In the genomic region with DNA sequence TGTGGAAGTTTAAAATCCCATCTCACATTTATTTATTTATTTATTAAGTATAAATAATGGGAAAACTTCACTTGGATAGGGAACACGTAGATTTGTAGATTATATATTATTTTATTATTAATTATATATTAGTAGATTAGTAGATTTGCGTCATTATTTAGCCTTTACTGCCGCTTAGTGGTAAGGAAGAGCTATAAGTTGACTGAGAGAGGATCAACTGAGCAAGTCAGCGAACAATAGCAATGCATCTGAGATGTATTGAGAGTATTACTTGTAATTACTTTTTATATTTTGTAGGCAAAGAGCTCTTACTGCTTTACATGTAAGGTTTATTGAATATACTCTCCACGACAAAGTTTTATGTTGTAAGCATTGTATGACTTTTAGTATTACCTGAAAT, we compare ENCODE assay signal across 8 cellular contexts.
DNase-seq lines count a peak whose midpoint lies in the region; ATAC-seq and TF ChIP-seq lines count a peak whose summit lies in the region.

No MANE protein-coding gene starts in this region.

- H3K4me3 ChIP-seq in BJ (ENCODE audit: low read depth, low read length) (no peak overlapping the region), HFF-Myc (replicated peaks; ENCODE audit: low read depth, low read length) (no peak overlapping the region)

- no peaks in the 10 kb centered on the region for H3K36me3 Mint-ChIP-seq in natural killer cell

- POLR2A ChIA-PET in BJ (lab: Charles Lee) = no interaction called here

- TF ChIP-seq CTCF in BJ (IDR thresholded peaks at IDR 0.05; ENCODE audit: insufficient read depth, low read depth, low read length) = peak; percentile 41
- peak; percentile 28 for TF ChIP-seq CTCF in HFF-Myc (IDR thresholded peaks at IDR 0.05; ENCODE audit: low read depth, low read length, missing control alignments)
- TF ChIP-seq CTCF in VCaP (conservative IDR thresholded peaks at IDR 0.05) = peak; percentile 76
- TF ChIP-seq CTCF in natural killer cell (IDR thresholded peaks at IDR 0.05) = no peak

- DNase-seq in BJ (ENCODE audit: low read depth) (no peak), HFF-Myc (ENCODE audit: extremely low read depth, low read depth) (no peak), left kidney (ENCODE audit: low read depth, low spot score) (peak; percentile 47), NCI-H510A (lab: John Stamatoyannopoulos, UW) (no peak), natural killer cell (no peak)

- CTCF ChIA-PET in BJ (lab: Yijun Ruan, JAX) = interaction anchor here (0.6 to 2.7 kb wide), 3 partner anchors 1246 to 1641 kb away, joined by 3 to 16 read pairs (median 3); no protein-coding TSS in a partner anchor

- H3K4me3 Mint-ChIP-seq in natural killer cell = no peak overlapping the region

- no peaks in the 10 kb centered on the region for H3K27me3 ChIP-seq in BJ (ENCODE audit: control insufficient read depth, insufficient read depth, low read length)

- no peak for ATAC-seq in GM21737 (IDR thresholded peaks at IDR 0.05; ENCODE audit: unreplicated experiment)
- no peak for ATAC-seq in natural killer cell
- no peak for ATAC-seq in GM18505 (IDR thresholded peaks at IDR 0.05; ENCODE audit: unreplicated experiment)

- no peaks in the 10 kb centered on the region for H3K9me3 Mint-ChIP-seq in natural killer cell

- H3K27ac Mint-ChIP-seq in natural killer cell = no peak overlapping the region

- H3K27ac ChIP-seq in VCaP = no peak overlapping the region

- intact Hi-C loops in natural killer cell (cut with micrococcal nuclease) = loop anchor here (2.0 kb wide), 1 partner anchor 1246 kb away; no protein-coding TSS in a partner anchor

- no peak for TF ChIP-seq POLR2A in GM18505 (IDR thresholded peaks at IDR 0.05; ENCODE audit: borderline replicate concordance, extremely low read depth, insufficient read depth, insufficient read length)

- no peaks in the 10 kb centered on the region for H3K36me3 ChIP-seq in BJ (ENCODE audit: control insufficient read depth, insufficient read depth, low read length)

- H3K4me1 Mint-ChIP-seq in natural killer cell = no peaks in the 10 kb centered on the region

- no peaks in the 10 kb centered on the region for H3K27me3 Mint-ChIP-seq in natural killer cell (ENCODE audit: low read depth in 2 of 2)
